Comparison of ENCODE assay signal across 24 cellular contexts in the genomic region with DNA sequence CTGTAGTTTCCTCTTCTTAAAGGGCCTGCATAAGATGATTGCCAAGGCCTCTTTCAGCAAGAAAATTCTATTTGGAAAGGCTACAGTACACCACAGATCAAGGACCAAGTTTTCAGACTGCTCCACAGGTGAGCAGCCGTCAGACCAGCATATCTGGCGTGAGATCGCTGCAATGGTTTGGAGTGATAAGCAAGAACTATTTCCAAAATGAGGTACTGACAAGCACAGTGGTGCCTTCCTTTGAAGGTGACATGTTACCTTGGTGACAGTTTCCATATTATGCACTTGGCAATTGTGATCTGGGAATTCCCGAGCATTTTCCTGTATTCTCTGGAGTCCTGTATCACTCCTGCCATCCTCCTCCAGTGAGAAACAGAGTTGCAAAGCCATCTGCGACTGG.
"Had no signal": no experiment of that assay in that cellular context is flagged by ENCODE, and none has a peak within 500 bp of the region (broad histone marks: within the 10 kb centered on the region; RNA-seq: fewer than 3 reads in every experiment).

No MANE protein-coding gene starts in this region.

- H3K4me1 ChIP-seq: SJSA1 had no signal

- H3K4me3 ChIP-seq: MG63, SJSA1, SK-N-MC had no signal

- H3K27me3 ChIP-seq: MG63 had no signal

- H3K27ac ChIP-seq: SJSA1, SK-N-MC had no signal

- H3K36me3 ChIP-seq: MG63, SJSA1 had no signal

- DNase-seq: IMR-90, Karpas-422, KG1, MG63, NCI-H1092, NCI-H1105 treated with DMSO at 0.1 percent for 48 hours, NCI-H1417 treated with DMSO at 0.1 percent for 48 hours, NCI-H146, NCI-H1694 treated with DMSO at 0.1 percent for 48 hours, NCI-H1930, NCI-H2081, NCI-H2107, NCI-H2171 treated with DMSO at 0.1 percent for 48 hours, NCI-H2227 treated with DMSO at 0.1 percent for 48 hours, NCI-H524, NCI-H69, NCI-H774, Right ventricle myocardium superior, RPMI8226, SIG-M5, T-helper 1 cell had no signal

- H3K9me3 ChIP-seq: MG63, SJSA1 had no signal

- ATAC-seq: HepG2 had no signal
